11 cellular contexts compared by ENCODE assay signal in the genomic region with DNA sequence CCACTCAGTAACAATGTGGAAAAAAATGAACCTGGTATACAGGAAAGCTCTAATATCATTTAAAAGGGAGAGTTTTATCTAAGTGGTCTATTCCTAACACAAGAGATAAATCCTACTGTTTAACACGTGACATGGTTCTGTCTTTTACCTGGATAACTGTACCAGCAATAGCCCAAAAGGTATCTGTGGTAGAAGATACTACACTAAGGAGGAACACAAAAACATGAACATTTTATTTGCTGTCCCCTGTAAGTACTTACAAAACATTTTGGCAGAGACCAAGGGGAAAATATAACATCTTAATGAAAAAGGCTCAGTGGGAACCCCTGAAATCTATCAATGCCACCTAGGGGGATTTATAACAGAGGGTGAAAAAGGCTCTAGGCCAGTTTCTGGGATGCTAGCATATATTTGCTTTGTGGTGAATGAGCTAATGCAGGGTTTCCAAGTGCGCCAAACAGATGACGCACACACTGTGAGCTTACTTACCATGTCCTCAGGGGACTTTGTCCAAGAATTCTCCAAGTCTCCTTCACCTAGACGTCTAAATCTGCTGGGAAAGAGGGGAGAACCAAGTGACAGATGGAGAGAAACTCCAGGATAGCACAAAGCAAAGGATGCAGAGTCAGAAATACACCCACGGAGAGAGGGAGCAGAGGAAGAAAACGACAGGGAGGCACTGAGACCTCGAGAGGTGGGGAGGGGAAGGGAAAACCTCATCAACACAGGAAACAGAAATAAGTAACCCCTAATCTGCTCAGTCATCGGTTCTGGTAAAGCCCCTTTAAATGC.
DNase-seq lines count a peak whose midpoint lies in the region; ATAC-seq, FAIRE-seq and TF ChIP-seq lines count a peak whose summit lies in the region.
"Had no signal": no experiment of that assay in that cellular context is flagged by ENCODE, and none has a peak within 500 bp of the region (broad histone marks: within the 10 kb centered on the region; RNA-seq: fewer than 3 reads in every experiment).

No MANE protein-coding gene starts in this region.

- H2BK12ac ChIP-seq in H1 (ENCODE audit: low read depth, low read length) = no peak overlapping the region
- no peak overlapping the region for H2BK12ac ChIP-seq in neuronal stem cell (ENCODE audit: low read length)

- no peaks in the 10 kb centered on the region for H3K27me3 ChIP-seq in PC-3 (ENCODE audit: low read length)
- H3K27me3 ChIP-seq in H1 (replicated peaks in 1 of 4; ENCODE audit: control insufficient read depth in 3 of 4, extremely low read depth in 1 of 4, insufficient read depth in 3 of 4, low read length in 3 of 4) = peaks cover 0 to 1% (median 0%) of the 10 kb centered on the region in 4 experiments; a peak in 1 of 7 replicates
- no peaks in the 10 kb centered on the region for H3K27me3 ChIP-seq in sigmoid colon
- H3K27me3 ChIP-seq in neuronal stem cell (ENCODE audit: control insufficient read depth in 3 of 3, insufficient read depth in 3 of 3, low read depth in 1 of 3, low read length in 3 of 3) = no peaks in the 10 kb centered on the region

- H2AFZ ChIP-seq in PC-3 (ENCODE audit: low read length) = peak overlapping the region; percentile 59
- peak overlapping the region; percentile 99 for H2AFZ ChIP-seq in H1 (ENCODE audit: low read length)
- H2AFZ ChIP-seq in neuronal stem cell (ENCODE audit: low read length) = no peak overlapping the region

- H2BK15ac ChIP-seq in H1 (ENCODE audit: low read length) (no peak overlapping the region), neuronal stem cell (ENCODE audit: low read length) (no peak overlapping the region)

- peak; percentile 98 for ATAC-seq in PC-3
- no peak for ATAC-seq in effector memory CD8-positive, alpha-beta T cell (replicated peaks)

- peak overlapping the region; percentile 38 for H3K4me3 ChIP-seq in PC-3 (ENCODE audit: low read length)
- H3K4me3 ChIP-seq in H1 (ENCODE audit: extremely low read depth in 1 of 4, insufficient read depth in 2 of 4, low read depth in 3 of 4, low read length in 4 of 4) = no peak overlapping the region
- H3K4me3 ChIP-seq in sigmoid colon = no peak overlapping the region
- no peak overlapping the region for H3K4me3 ChIP-seq in neuronal stem cell (ENCODE audit: low read length in 2 of 2)

- H3K9me3 ChIP-seq in PC-3 (ENCODE audit: low read length) = no peaks in the 10 kb centered on the region
- peaks cover 0 to 2% of the 10 kb centered on the region in 2 experiments; a peak in 1 of 4 replicates for H3K9me3 ChIP-seq in H1 (ENCODE audit: insufficient read depth in 2 of 2, low read depth in 1 of 2, low read length in 1 of 2)
- no peaks in the 10 kb centered on the region for H3K9me3 ChIP-seq in sigmoid colon
- no peaks in the 10 kb centered on the region for H3K9me3 ChIP-seq in neuronal stem cell (replicated peaks in 1 of 2; ENCODE audit: control insufficient read depth in 2 of 2, insufficient read depth in 1 of 2, low read depth in 1 of 2, low read length in 2 of 2)

- H2BK20ac ChIP-seq in H1 (ENCODE audit: low read length) = no peak overlapping the region

- H3K9ac ChIP-seq in PC-3 (ENCODE audit: low read length) = peak overlapping the region; percentile 74
- no peak overlapping the region for H3K9ac ChIP-seq in H1 (replicated peaks in 1 of 4; ENCODE audit: extremely low read depth in 1 of 4, low read depth in 3 of 4, low read length in 3 of 4)
- H3K9ac ChIP-seq in neuronal stem cell (ENCODE audit: low read depth, low read length, poor library complexity) = no peak overlapping the region

- H4K20me1 ChIP-seq in PC-3 (ENCODE audit: low read length) = no peaks in the 10 kb centered on the region
- no peaks in the 10 kb centered on the region for H4K20me1 ChIP-seq in H1 (replicated peaks in 1 of 2; ENCODE audit: control insufficient read depth in 1 of 2, insufficient read depth in 2 of 2, low read length in 2 of 2)

- no peaks in the 10 kb centered on the region for H3K79me2 ChIP-seq in PC-3 (ENCODE audit: low read length)
- no peaks in the 10 kb centered on the region for H3K79me2 ChIP-seq in H1 (ENCODE audit: control insufficient read depth in 1 of 2, insufficient read depth in 2 of 2, low read length in 2 of 2)

- POLR2A ChIA-PET in PC-3 (lab: Charles Lee; ENCODE audit: unreplicated experiment) = interaction anchor here (0.6 kb wide), 1 partner anchor 22 kb away, joined by 3 read pairs; no protein-coding TSS in a partner anchor
- POLR2A ChIA-PET in H1 (lab: Charles Lee; ENCODE audit: partially characterized antibody) = no interaction called here

- no peak overlapping the region for H4K5ac ChIP-seq in H1 (ENCODE audit: insufficient read length, low read depth, low read length)

- no TSS peak for BruUV-seq in PC-3 (replicated peaks; lab: Mats Ljungman, UMichigan)

- no peak overlapping the region for H3K27ac Mint-ChIP-seq in effector memory CD8-positive, alpha-beta T cell
- H3K27ac Mint-ChIP-seq: activated T-cell treated with anti-CD3 and anti-CD28 coated beads, Interleukin-2, amount 50 U/mL, for 24 hours; dendritic cell treated with granulocyte-macrophage colony-stimulating factor and Interleukin-4, amounts not matched to agents 40 ng/mL and 50 ng/mL, for 4 days had no signal

- H4K8ac ChIP-seq in H1 (ENCODE audit: extremely low read depth, insufficient read depth, low read length) (no peak overlapping the region), neuronal stem cell (ENCODE audit: low read depth, low read length) (no peak overlapping the region)

- no peak overlapping the region for H3K14ac ChIP-seq in H1 (ENCODE audit: insufficient read length)
- H3K14ac ChIP-seq in neuronal stem cell (ENCODE audit: low read length) = no peak overlapping the region

- H4K91ac ChIP-seq in H1 (replicated peaks; ENCODE audit: insufficient read length, low read length) (no peak overlapping the region), neuronal stem cell (ENCODE audit: low read depth, low read length, poor library complexity) (no peak overlapping the region)

- no peaks in the 10 kb centered on the region for H3K9me3 Mint-ChIP-seq in effector memory CD8-positive, alpha-beta T cell
- H3K9me3 Mint-ChIP-seq: activated T-cell treated with anti-CD3 and anti-CD28 coated beads, Interleukin-2, amount 50 U/mL, for 24 hours; dendritic cell treated with granulocyte-macrophage colony-stimulating factor and Interleukin-4, amounts not matched to agents 40 ng/mL and 50 ng/mL, for 4 days had no signal

- H3K36me3 ChIP-seq in PC-3 (ENCODE audit: low read depth, low read length) (no peaks in the 10 kb centered on the region), H1 (ENCODE audit: control insufficient read depth in 2 of 4, insufficient read depth in 4 of 4, low read length in 3 of 4) (no peaks in the 10 kb centered on the region; a peak in 1 of 8 replicates), sigmoid colon (no peaks in the 10 kb centered on the region), neuronal stem cell (replicated peaks in 1 of 2; ENCODE audit: control insufficient read depth in 2 of 2, insufficient read depth in 2 of 2, low read length in 2 of 2) (no peaks in the 10 kb centered on the region)

- peak overlapping the region; percentile 70 for H3K4me2 ChIP-seq in PC-3 (ENCODE audit: low read length)
- no peak overlapping the region for H3K4me2 ChIP-seq in H1 (ENCODE audit: insufficient read depth in 1 of 2, low read depth in 2 of 2, low read length in 2 of 2)
- no peak overlapping the region for H3K4me2 ChIP-seq in neuronal stem cell (ENCODE audit: insufficient read depth, low read length, poor library complexity, severe bottlenecking)

- H2BK5ac ChIP-seq in H1 (ENCODE audit: low read depth, low read length) (no peak overlapping the region), neuronal stem cell (ENCODE audit: low read length) (no peak overlapping the region)

- H3K4me3 Mint-ChIP-seq in effector memory CD8-positive, alpha-beta T cell = no peak overlapping the region
- H3K4me3 Mint-ChIP-seq: activated T-cell treated with anti-CD3 and anti-CD28 coated beads, Interleukin-2, amount 50 U/mL, for 24 hours; dendritic cell treated with granulocyte-macrophage colony-stimulating factor and Interleukin-4, amounts not matched to agents 40 ng/mL and 50 ng/mL, for 4 days had no signal

- no peaks in the 10 kb centered on the region for H3K9me2 ChIP-seq in PC-3 (replicated peaks; ENCODE audit: low read length)

- H3K23me2 ChIP-seq in H1 (ENCODE audit: low read depth, low read length) = no peaks in the 10 kb centered on the region

- no peak for TF ChIP-seq EP300 in H1 (IDR thresholded peaks at IDR 0.05; ENCODE audit: borderline replicate concordance in 1 of 2, low read depth in 2 of 2, low read length in 2 of 2)
- peak; percentile 10 to 85 (median 55) for TF ChIP-seq EP300 in sigmoid colon (IDR thresholded peaks at IDR 0.05)

- H3K79me1 ChIP-seq in H1 (ENCODE audit: low read depth, low read length) (no peaks in the 10 kb centered on the region), neuronal stem cell (ENCODE audit: low read depth, low read length) (no peaks in the 10 kb centered on the region)

- H2BK120ac ChIP-seq in H1 (replicated peaks; ENCODE audit: low read depth, low read length) (no peak overlapping the region), neuronal stem cell (ENCODE audit: low read depth, low read length) (no peak overlapping the region)

- no peak for FAIRE-seq in H1 (lab: Jason Lieb, UNC)
- FAIRE-seq: islet of Langerhans had no signal

- H2AK5ac ChIP-seq in H1 (ENCODE audit: low read depth, low read length) = no peak overlapping the region
- H2AK5ac ChIP-seq in neuronal stem cell (ENCODE audit: low read depth, low read length) = no peak overlapping the region

- no peaks in the 10 kb centered on the region for H3K4me1 Mint-ChIP-seq in effector memory CD8-positive, alpha-beta T cell (ENCODE audit: low read depth in 2 of 2)

- H3K56ac ChIP-seq in H1 (replicated peaks; ENCODE audit: insufficient read length, low read depth, low read length) = no peak overlapping the region

- intact Hi-C loops in PC-3 (cut with micrococcal nuclease) (loop anchor here (2.0 kb wide), 1 partner anchor 27 kb away; no protein-coding TSS in a partner anchor), sigmoid colon (cut with DNase I) (no loop called here)

- H3K4me1 ChIP-seq in PC-3 (ENCODE audit: insufficient read depth, low read length) (peaks cover 23% of the 10 kb centered on the region), H1 (replicated peaks in 1 of 4; ENCODE audit: control insufficient read depth in 3 of 4, insufficient read depth in 4 of 4, low read length in 3 of 4) (peaks cover 0 to 3% (median 1%) of the 10 kb centered on the region in 4 experiments; a peak in 2 of 7 replicates), sigmoid colon (peaks cover 0 to 12% (median 4%) of the 10 kb centered on the region in 4 donors), neuronal stem cell (ENCODE audit: control insufficient read depth in 2 of 2, insufficient read depth in 1 of 2, low read depth in 1 of 2, low read length in 2 of 2) (no peaks in the 10 kb centered on the region)

- peak overlapping the region; percentile 94 for H3K27ac ChIP-seq in PC-3 (ENCODE audit: low read length)
- no peak overlapping the region for H3K27ac ChIP-seq in H1 (ENCODE audit: low read depth, low read length)
- peak overlapping the region in 3 of 4 donors; percentile 39 to 60 (median 55) for H3K27ac ChIP-seq in sigmoid colon
- H3K27ac ChIP-seq in neuronal stem cell (replicated peaks; ENCODE audit: low read length) = no peak overlapping the region

- TF ChIP-seq POLR2A in H1 (IDR thresholded peaks at IDR 0.05; ENCODE audit: control extremely low read depth in 1 of 2, low read depth in 2 of 2, low read length in 2 of 2) (no peak), sigmoid colon (IDR thresholded peaks at IDR 0.05) (no peak)

- DNase-seq in GM03348 (ENCODE audit: low spot score) = peak; percentile 61
- DNase-seq in PC-3 = peak; percentile 97
- no peak for DNase-seq in H1 (ENCODE audit: low read depth in 1 of 2, low spot score in 2 of 2)
- DNase-seq in sigmoid colon = peak; percentile 70
- no peak for DNase-seq in activated gamma-delta T cell (lab: John Stamatoyannopoulos, UW)
- DNase-seq in activated T-cell treated with anti-CD3 and anti-CD28 coated beads, Interleukin-2, amount 50 U/mL, for 1 hour = no peak
- no peak for DNase-seq in effector memory CD8-positive, alpha-beta T cell
- no peak for DNase-seq in neuronal stem cell (ENCODE audit: low spot score)
- DNase-seq: activated T-cell treated with anti-CD3 and anti-CD28 coated beads, Interleukin-2, amount 50 U/mL, for 24 hours had no signal

- H3K18ac ChIP-seq in H1 (ENCODE audit: extremely low read depth, low read length) (no peak overlapping the region), neuronal stem cell (ENCODE audit: low read length) (no peak overlapping the region)

- H3K4ac ChIP-seq in H1 (replicated peaks; ENCODE audit: insufficient read length, low read depth, low read length) (no peak overlapping the region), neuronal stem cell (ENCODE audit: low read length) (no peak overlapping the region)

- H3K23ac ChIP-seq in H1 (ENCODE audit: insufficient read length) (no peak overlapping the region), neuronal stem cell (ENCODE audit: low read depth, low read length, poor library complexity) (no peak overlapping the region)

- no peak for TF ChIP-seq RAD21 in H1 (IDR thresholded peaks at IDR 0.05 in 1 of 2, conservative IDR thresholded peaks at IDR 0.05 in 1 of 2; ENCODE audit: low read depth in 2 of 2, low read length in 2 of 2)

- H3K36me3 Mint-ChIP-seq in effector memory CD8-positive, alpha-beta T cell (ENCODE audit: insufficient read depth) = no peaks in the 10 kb centered on the region

- H3F3A ChIP-seq in PC-3 (ENCODE audit: low read length, unreplicated experiment) = peaks cover 7% of the 10 kb centered on the region

- peaks cover 51 to 73% of the 10 kb centered on the region in 2 donors for H3K27me3 Mint-ChIP-seq in effector memory CD8-positive, alpha-beta T cell

- CTCF ChIA-PET in PC-3 (lab: Charles Lee) (interaction anchor here (0.5 to 0.6 kb wide), 4 partner anchors 26 to 405 kb away, joined by 3 to 5 read pairs (median 3); no protein-coding TSS in a partner anchor), H1 (lab: Charles Lee; ENCODE audit: partially characterized antibody) (interaction anchor here (7.5 kb wide), 1 partner anchor 9 kb away, joined by 65 read pairs; no protein-coding TSS in a partner anchor)

- 0 out of 2 replicates have a peak, but pooled peaks have one; percentile 17 for TF ChIP-seq CTCF in PC-3 (conservative IDR thresholded peaks at IDR 0.05; ENCODE audit: low read depth, low read length)
- TF ChIP-seq CTCF in H1 (IDR thresholded peaks at IDR 0.05; ENCODE audit: control extremely low read depth in 1 of 3, insufficient read depth in 1 of 3, low read depth in 1 of 3, low read length in 3 of 3) = no peak
- TF ChIP-seq CTCF in sigmoid colon (IDR thresholded peaks at IDR 0.05) = no peak

- 72% methylated on average over 7 of the region's 8 CpGs; no CpG with 5 or more reads in 1 of the 2 experiments for WGBS in H1 (ENCODE audit: extremely low coverage in 1 of 2, insufficient coverage in 1 of 2, insufficient read length in 1 of 2, insufficient replicate concordance in 2 of 2, low coverage in 1 of 2, low lambda C conversion rate in 2 of 2, missing lambda C conversion rate in 1 of 2), 2 experiments
- 33 to 41% methylated on average over 8 of the region's 8 CpGs for WGBS in sigmoid colon, 2 donors
- WGBS in neuronal stem cell (ENCODE audit: extremely low coverage in 2 of 2, insufficient read length in 2 of 2, insufficient replicate concordance in 1 of 2), 2 donors = no CpG with 5 or more reads among the region's 8 CpGs

Comparison
In these comparisons a context has a peak if more than half of its experiments do, and no peak if none do; other contexts are left out.
1. DNase-seq: peak in GM03348 (single experiment), PC-3 (single experiment) and sigmoid colon (single experiment); none in H1 (0 of 2), activated gamma-delta T cell (single experiment), activated T-cell treated with anti-CD3 and anti-CD28 coated beads, Interleukin-2, amount 50 U/mL, for 1 hour (single experiment), effector memory CD8-positive, alpha-beta T cell (0 of 3) and neuronal stem cell (single experiment).
2. H3K27ac ChIP-seq: peak in PC-3 (single experiment) and sigmoid colon (3 of 4); none in H1 (single experiment) and neuronal stem cell (single experiment).